Comparison of ENCODE assay signal across 13 cellular contexts in genomic region chr3:174548841-174549623, GRCh38.
A peak's percentile ranks its signal among the peaks of the same experiment; 100 is the strongest.
DNase-seq lines count a peak whose midpoint lies in the region; ATAC-seq and TF ChIP-seq lines count a peak whose summit lies in the region.
"Had no signal": no experiment of that assay in that cellular context is flagged by ENCODE, and none has a peak within 500 bp of the region (broad histone marks: within the 10 kb centered on the region; RNA-seq: fewer than 3 reads in every experiment).

No MANE protein-coding gene starts in this region.

- no peaks in the 10 kb centered on the region for H3K27me3 ChIP-seq in SK-N-SH (ENCODE audit: insufficient read depth)

- H3K9me2 ChIP-seq in SK-N-SH = no peaks in the 10 kb centered on the region

- intact Hi-C loops in posterior vena cava (cut with DNase I) = no loop called here

- H3K9ac ChIP-seq in SK-N-SH = no peak overlapping the region

- H3K4me2 ChIP-seq in SK-N-SH = no peak overlapping the region

- H3K79me2 ChIP-seq in SK-N-SH (ENCODE audit: insufficient read depth) = no peaks in the 10 kb centered on the region

- ATAC-seq in SK-N-SH treated with all-trans-retinoic acid at 6 μM for 48 hours = no peak
- no peak for ATAC-seq in GM19328 (IDR thresholded peaks at IDR 0.05; ENCODE audit: unreplicated experiment)

- peaks cover 3% of the 10 kb centered on the region for H3F3A ChIP-seq in SK-N-SH (replicated peaks; ENCODE audit: insufficient read depth)

- no peak for TF ChIP-seq CTCF in SK-N-SH (IDR thresholded peaks at IDR 0.05)

- POLR2A ChIA-PET in SK-N-SH (lab: Yijun Ruan, JAX) = no interaction called here

- no peaks in the 10 kb centered on the region for H3K36me3 ChIP-seq in SK-N-SH (replicated peaks in 1 of 2; ENCODE audit: control insufficient read depth in 1 of 2, insufficient read depth in 2 of 2, low read length in 1 of 2)

- no peaks in the 10 kb centered on the region for H4K20me1 ChIP-seq in SK-N-SH (ENCODE audit: insufficient read depth)

- peaks cover 0 to 3% of the 10 kb centered on the region in 2 experiments; a peak in 2 of 4 replicates for H3K4me1 ChIP-seq in SK-N-SH (ENCODE audit: control insufficient read depth in 1 of 2, insufficient read depth in 2 of 2, low read depth in 1 of 2, low read length in 1 of 2)

- TF ChIP-seq RAD21 in SK-N-SH (IDR thresholded peaks at IDR 0.05; ENCODE audit: low read length) = no peak

- H2AFZ ChIP-seq in SK-N-SH (ENCODE audit: low read depth) = no peak overlapping the region

- no peak for DNase-seq in SK-N-SH
- peak; percentile 74 to 94 for DNase-seq in NCI-H2081 (lab: John Stamatoyannopoulos, UW)
- peak; percentile 59 for DNase-seq in RPMI8226
- DNase-seq in hippocampal formation (lab: John Stamatoyannopoulos, UW) = no peak
- DNase-seq in posterior vena cava (ENCODE audit: low spot score) = no peak
- DNase-seq: C1 segment of cervical spinal cord; CD4-positive, alpha-beta memory T cell; DMS79; GOT3; HCEC 1CT; HFFc6 had no signal

- no peak overlapping the region for H3K4me3 ChIP-seq in SK-N-SH (ENCODE audit: low read depth in 2 of 2, low read length in 1 of 2)

- 73% methylated on average over 4 of the region's 4 CpGs for WGBS in SK-N-SH (ENCODE audit: low lambda C conversion rate)

- CTCF ChIA-PET in SK-N-SH (lab: Yijun Ruan, JAX) = no interaction called here

- H3K27ac ChIP-seq in SK-N-SH (ENCODE audit: low read depth in 2 of 2, low read length in 1 of 2) = no peak overlapping the region

- no peaks in the 10 kb centered on the region for H3K9me3 ChIP-seq in SK-N-SH

- peak in 1 of 2 experiments; percentile 37; a peak in 1 of 4 replicates for TF ChIP-seq EP300 in SK-N-SH (IDR thresholded peaks at IDR 0.05; ENCODE audit: borderline replicate concordance in 1 of 2, low read depth in 1 of 2, low read length in 1 of 2)

TF ChIP-seq in SK-N-SH, 30 proteins besides CTCF, POLR2A, EP300 and RAD21:
- TF ChIP-seq USF2 (IDR thresholded peaks at IDR 0.05; ENCODE audit: borderline replicate concordance, low read depth, low read length) = no peak
- peak; percentile 19; the same call in 1 of the 2 replicates for TF ChIP-seq RCOR1 (IDR thresholded peaks at IDR 0.05; ENCODE audit: low read length)

TF ChIP-seq in SK-N-SH treated with all-trans-retinoic acid at 6 μM for 48 hours, 23 proteins besides CTCF, POLR2A, EP300 and RAD21:
- TF ChIP-seq ZFP30 (CRISPR knock-in tag; IDR thresholded peaks at IDR 0.05) = no peak
TF ChIP-seq in SK-N-SH treated with all-trans-retinoic acid at 6 μM for 48 hours: peak in this region for 0.

Comparison
In these comparisons a context has a peak if more than half of its experiments do, and no peak if none do; other contexts are left out.
1. DNase-seq: peak in NCI-H2081 (2 of 2) and RPMI8226 (single experiment); none in SK-N-SH (single experiment), hippocampal formation (0 of 2) and posterior vena cava (single experiment).